In genomic region chr3:9249273-9250192, GRCh38 we compare ENCODE assay signal across 8 cellular contexts. TPM values are rescaled to one million over a fixed set of nuclear protein-coding genes. Genes with fewer than 3 reads are reported as not detected.
DNase-seq lines count a peak whose midpoint lies in the region; ATAC-seq and TF ChIP-seq lines count a peak whose summit lies in the region.

TSS of gene SRGAP3 (minus strand) at chr3:9249646. CDS start at chr3:9248951, 695 bp downstream.

- CTCF ChIA-PET in activated B cell treated with CpG ODN at 0.5 μM for 24 hours (lab: Charles Lee), result interaction anchor here (0.9 to 1.6 kb wide), 3 partner anchors 54 to 283 kb away, joined by 3 to 4 read pairs (median 3); no protein-coding TSS in a partner anchor

- H3K36me3 Mint-ChIP-seq in activated B cell treated with CpG ODN at 0.5 μM for 24 hours (ENCODE audit: low read depth), result no peaks in the 10 kb centered on the region

- peak; percentile 100 for ATAC-seq in GM18868 (IDR thresholded peaks at IDR 0.05; ENCODE audit: unreplicated experiment)
- ATAC-seq in HG03139 (IDR thresholded peaks at IDR 0.05; ENCODE audit: unreplicated experiment), result peak; percentile 100
- peak; percentile 100 for ATAC-seq in activated B cell treated with CpG ODN at 0.5 μM for 24 hours (ENCODE audit: low read depth)

- H3K27me3 Mint-ChIP-seq in activated B cell treated with CpG ODN at 0.5 μM for 24 hours, result peaks cover 5% of the 10 kb centered on the region

- intact Hi-C loops in activated B cell treated with CpG ODN at 0.5 μM for 24 hours (cut with micrococcal nuclease), result loop anchor here (1.0 to 5.0 kb wide), 2 partner anchors 81 to 287 kb away; partner anchors contain the start of gene RAD18

- DNase-seq in ACHN (peak; percentile 88), NCI-H2227 (lab: John Stamatoyannopoulos, UW; ENCODE audit: unreplicated experiment) (peak; percentile 90), activated B cell treated with CpG ODN at 0.5 μM for 24 hours (peak; percentile 60), cerebellar cortex (ENCODE audit: low spot score) (peak; percentile 99), islet precursor cell (peak; percentile 97)
- DNase-seq in stimulated activated CD4-positive, alpha-beta T cell treated with anti-CD3 and anti-CD28 coated beads, Interleukin-12 subunit alpha, Interleukin-12 subunit beta, amount 100 ng/mL, for 48 hours (ENCODE audit: low read depth in 2 of 3, low spot score in 1 of 3), result peak; percentile 64 to 70 (median 68)

- peak within 1 kb of the TSS; percentile 86 for H3K4me3 Mint-ChIP-seq in activated B cell treated with CpG ODN at 0.5 μM for 24 hours

- in situ Hi-C loops in ACHN (cut with HindIII; ENCODE audit: low pct_ligation_motif_present, low pct_unique_long_range_greater_than_20kb, low sequenced_read_pairs), result no loop called here

- no peaks in the 10 kb centered on the region for H3K9me3 Mint-ChIP-seq in activated B cell treated with CpG ODN at 0.5 μM for 24 hours

- H3K27ac Mint-ChIP-seq in activated B cell treated with CpG ODN at 0.5 μM for 24 hours, result peak within 1 kb of the TSS; percentile 50

- POLR2A ChIA-PET in activated B cell treated with CpG ODN at 0.5 μM for 24 hours (lab: Charles Lee), result no interaction called here

- peaks cover 19% of the 10 kb centered on the region for H3K4me1 Mint-ChIP-seq in activated B cell treated with CpG ODN at 0.5 μM for 24 hours

- TF ChIP-seq CTCF in activated B cell treated with CpG ODN at 0.5 μM for 24 hours (IDR thresholded peaks at IDR 0.05), result no peak

RNA-seq across cellular contexts. Expression of gene SRGAP3, which starts in this region (rescaled TPM):
- total RNA-seq in activated B cell treated with CpG ODN at 0.5 μM for 24 hours, result 0.20 and 0.58 TPM in 2 replicates

Comparison
In these comparisons a context has a peak if more than half of its experiments do, and no peak if none do; other contexts are left out.
1. Peak in every context shown above with its lines: DNase-seq and ATAC-seq.
2. Peak in DNase-seq and ATAC-seq in activated B cell treated with CpG ODN at 0.5 μM for 24 hours; RNA of the gene not detected or under 1 TPM.